10 cellular contexts compared by ENCODE assay signal in genomic region chr3:171833775-171834460, GRCh38. TPM values are rescaled to one million over a fixed set of nuclear protein-coding genes. Genes with fewer than 3 reads are reported as not detected.
DNase-seq lines count a peak whose midpoint lies in the region; ATAC-seq and TF ChIP-seq lines count a peak whose summit lies in the region.
"Had no signal": no experiment of that assay in that cellular context is flagged by ENCODE, and none has a peak within 500 bp of the region (broad histone marks: within the 10 kb centered on the region; RNA-seq: fewer than 3 reads in every experiment).

No MANE protein-coding gene starts in this region.

- H3K4me1 Mint-ChIP-seq in activated CD4-positive, alpha-beta T cell treated with anti-CD3 and anti-CD28 coated beads, Interleukin-2, amount 10 ng/mL, durations not matched to agents 7 days and 5 days, result no peaks in the 10 kb centered on the region
- H3K4me1 Mint-ChIP-seq: naive B cell had no signal

- CTCF ChIA-PET in activated CD4-positive, alpha-beta T cell treated with anti-CD3 and anti-CD28 coated beads, Interleukin-2, amount 10 ng/mL, durations not matched to agents 7 days and 5 days (lab: Charles Lee), result interaction anchor here (0.6 to 2.4 kb wide), 2 partner anchors 180 to 508 kb away, joined by 6 to 7 read pairs; no protein-coding TSS in a partner anchor

- H3K27ac Mint-ChIP-seq in activated CD4-positive, alpha-beta T cell treated with anti-CD3 and anti-CD28 coated beads, Interleukin-2, amount 10 ng/mL, durations not matched to agents 7 days and 5 days, result no peak overlapping the region
- H3K27ac Mint-ChIP-seq: naive B cell had no signal

- POLR2A ChIA-PET in activated CD4-positive, alpha-beta T cell treated with anti-CD3 and anti-CD28 coated beads, Interleukin-2, amount 10 ng/mL, durations not matched to agents 7 days and 5 days (lab: Charles Lee), result no interaction called here

- ATAC-seq in GM19452 (IDR thresholded peaks at IDR 0.05; ENCODE audit: unreplicated experiment), result no peak

- DNase-seq in DMS79 (lab: John Stamatoyannopoulos, UW), result peak; percentile 2
- peak; percentile 70 for DNase-seq in HCEC 1CT
- peak; percentile 31 for DNase-seq in NCI-H774 (lab: John Stamatoyannopoulos, UW)
- DNase-seq in epithelial cell of proximal tubule (ENCODE audit: low read depth), result no peak
- DNase-seq in retinal pigment epithelial cell (ENCODE audit: low read depth), result no peak
- DNase-seq in activated CD4-positive, alpha-beta T cell treated with anti-CD3 and anti-CD28 coated beads, Interleukin-2, amount 10 ng/mL, durations not matched to agents 7 days and 5 days, result no peak
- DNase-seq in UCSD-AML1 (lab: John Stamatoyannopoulos, UW; ENCODE audit: unreplicated experiment), result no peak
- DNase-seq: naive B cell had no signal

- peak; percentile 62 for TF ChIP-seq CTCF in epithelial cell of proximal tubule (conservative IDR thresholded peaks at IDR 0.05; ENCODE audit: low read depth, low read length)
- peak; percentile 54 for TF ChIP-seq CTCF in retinal pigment epithelial cell (conservative IDR thresholded peaks at IDR 0.05; ENCODE audit: low read depth, low read length)

- H3K9me3 Mint-ChIP-seq in activated CD4-positive, alpha-beta T cell treated with anti-CD3 and anti-CD28 coated beads, Interleukin-2, amount 10 ng/mL, durations not matched to agents 7 days and 5 days, result no peaks in the 10 kb centered on the region
- H3K9me3 Mint-ChIP-seq: naive B cell had no signal

- peaks cover 15% of the 10 kb centered on the region for H3K27me3 Mint-ChIP-seq in activated CD4-positive, alpha-beta T cell treated with anti-CD3 and anti-CD28 coated beads, Interleukin-2, amount 10 ng/mL, durations not matched to agents 7 days and 5 days

- H3K4me3 ChIP-seq in epithelial cell of proximal tubule (ENCODE audit: low read depth, low read length) (no peak overlapping the region), retinal pigment epithelial cell (ENCODE audit: low read length) (no peak overlapping the region)
- H3K4me3 ChIP-seq: SK-N-MC had no signal

- no peak overlapping the region for H3K4me3 Mint-ChIP-seq in activated CD4-positive, alpha-beta T cell treated with anti-CD3 and anti-CD28 coated beads, Interleukin-2, amount 10 ng/mL, durations not matched to agents 7 days and 5 days
- H3K4me3 Mint-ChIP-seq: naive B cell had no signal

- no peaks in the 10 kb centered on the region for H3K36me3 Mint-ChIP-seq in activated CD4-positive, alpha-beta T cell treated with anti-CD3 and anti-CD28 coated beads, Interleukin-2, amount 10 ng/mL, durations not matched to agents 7 days and 5 days (ENCODE audit: low read depth)
- H3K36me3 Mint-ChIP-seq: naive B cell had no signal

RNA-seq across cellular contexts. Expression of gene TMEM212, which starts 9.2 kb away (rescaled TPM):
- not detected in 2 replicates for total RNA-seq in epithelial cell of proximal tubule
- total RNA-seq in activated CD4-positive, alpha-beta T cell treated with anti-CD3 and anti-CD28 coated beads, Interleukin-2, amount 10 ng/mL, durations not matched to agents 7 days and 5 days, result not detected

RNA-seq across cellular contexts. Expression of gene PLD1, which starts 23.6 kb away (rescaled TPM):
- 5.1 and 9.0 TPM in 2 replicates for total RNA-seq in epithelial cell of proximal tubule
- total RNA-seq in activated CD4-positive, alpha-beta T cell treated with anti-CD3 and anti-CD28 coated beads, Interleukin-2, amount 10 ng/mL, durations not matched to agents 7 days and 5 days, result under 1 TPM; 0.50 to 0.94 TPM

Comparison
In these comparisons a context has a peak if more than half of its experiments do, and no peak if none do; other contexts are left out.
1. DNase-seq: peak in DMS79 (single experiment), HCEC 1CT (single experiment) and NCI-H774 (single experiment); none in epithelial cell of proximal tubule (single experiment), retinal pigment epithelial cell (single experiment), activated CD4-positive, alpha-beta T cell treated with anti-CD3 and anti-CD28 coated beads, Interleukin-2, amount 10 ng/mL, durations not matched to agents 7 days and 5 days (single experiment) and UCSD-AML1 (single experiment).